8 cellular contexts compared by ENCODE assay signal in genomic region chr7:75994388-75995051, GRCh38. TPM values are rescaled to one million over a fixed set of nuclear protein-coding genes. Genes with fewer than 3 reads are reported as not detected.
DNase-seq lines count a peak whose midpoint lies in the region; ATAC-seq, FAIRE-seq and TF ChIP-seq lines count a peak whose summit lies in the region.

TMEM120A (minus strand) TSS chr7:75994595; CDS start chr7:75994570, 25 bp downstream.

- peaks cover 21% of the 10 kb centered on the region for H3K36me3 Mint-ChIP-seq in astrocyte (ENCODE audit: low read depth, unreplicated experiment)

- H3K27ac Mint-ChIP-seq in astrocyte (ENCODE audit: unreplicated experiment): no peak within 1 kb of the TSS

- no peaks in the 10 kb centered on the region for H3K9me3 Mint-ChIP-seq in astrocyte (ENCODE audit: unreplicated experiment)

- TF ChIP-seq CTCF in astrocyte (IDR thresholded peaks at IDR 0.05; ENCODE audit: insufficient read depth, low read depth, low read length): no peak

- peak within 1 kb of the TSS; percentile 77 for H3K9ac ChIP-seq in astrocyte (ENCODE audit: low read length)

- H2AFZ ChIP-seq in astrocyte (ENCODE audit: low read depth, low read length): peak within 1 kb of the TSS; percentile 86

- ATAC-seq in GM18511 (IDR thresholded peaks at IDR 0.05; ENCODE audit: unreplicated experiment): peak; percentile 98
- ATAC-seq in HG03025 (IDR thresholded peaks at IDR 0.05; ENCODE audit: low FRiP score, unreplicated experiment): peak; percentile 84
- peak; percentile 96 for ATAC-seq in aorta (ENCODE audit: low FRiP score)

- peak; percentile 1 for DNase-seq in NCI-H2029 treated with DMSO at 0.1 percent for 48 hours (lab: John Stamatoyannopoulos, UW)
- DNase-seq in T-helper 22 cell (ENCODE audit: low read depth): peak; percentile 90
- DNase-seq in astrocyte (ENCODE audit: low read depth): peak; percentile 77
- peak; percentile 100 for DNase-seq in hepatic stellate cell (ENCODE audit: low spot score)
- peak; percentile 65 for DNase-seq in renal cortical epithelial cell (ENCODE audit: low read depth)
- peak; percentile 98 to 99 for DNase-seq in aorta

- H3K4me3 Mint-ChIP-seq in astrocyte (ENCODE audit: unreplicated experiment): peak within 1 kb of the TSS; percentile 82

- H4K20me1 ChIP-seq in astrocyte (ENCODE audit: insufficient read depth, low read length): peaks cover 9% of the 10 kb centered on the region

- H3K27ac ChIP-seq in astrocyte (ENCODE audit: low read depth, low read length): peak within 1 kb of the TSS; percentile 52
- peak within 1 kb of the TSS; percentile 95 to 99 for H3K27ac ChIP-seq in aorta (ENCODE audit: low read depth in 1 of 2, low read length in 2 of 2)

- H3K4me1 Mint-ChIP-seq in astrocyte (ENCODE audit: low read depth, unreplicated experiment): peaks cover 7% of the 10 kb centered on the region

- 1% methylated on average over 51 of the region's 51 CpGs for WGBS in aorta, 2 donors

- H3K36me3 ChIP-seq in astrocyte (ENCODE audit: insufficient read depth, low read length) (peaks cover 7% of the 10 kb centered on the region), aorta (ENCODE audit: control insufficient read depth in 1 of 2, insufficient read depth in 2 of 2, low read length in 1 of 2) (no peaks in the 10 kb centered on the region)

- peak within 1 kb of the TSS; percentile 74 for H3K4me3 ChIP-seq in astrocyte (ENCODE audit: insufficient read depth, low read depth, low read length)
- H3K4me3 ChIP-seq in aorta (ENCODE audit: low read length in 2 of 2): peak within 1 kb of the TSS; percentile 46 to 81

- H3K4me1 ChIP-seq in astrocyte (ENCODE audit: insufficient read depth, low read length): peaks cover 16% of the 10 kb centered on the region
- no peaks in the 10 kb centered on the region for H3K4me1 ChIP-seq in aorta (ENCODE audit: control insufficient read depth in 1 of 2, insufficient read depth in 2 of 2, low read length in 2 of 2)

- intact Hi-C loops in aorta (cut with DNase I): loop anchor here (5.0 kb wide), 3 partner anchors 53 to 117 kb away; partner anchors contain the start of genes MDH2 (in 1 of the 2), POR (in 1 of the 2), RHBDD2 (in 1 of the 2) and STYXL1 (in 1 of the 2)

- peak within 1 kb of the TSS; percentile 98 for H3K4me2 ChIP-seq in astrocyte (ENCODE audit: low read length)

- no peak for FAIRE-seq in astrocyte (lab: Jason Lieb, UNC)

- H3K9me3 ChIP-seq in astrocyte (ENCODE audit: insufficient read depth, low read depth, low read length) (no peaks in the 10 kb centered on the region), aorta (ENCODE audit: control insufficient read depth, low read length) (no peaks in the 10 kb centered on the region)

- H3K79me2 ChIP-seq in astrocyte (ENCODE audit: insufficient read depth, low read length): no peaks in the 10 kb centered on the region

- H3K27me3 ChIP-seq in astrocyte (ENCODE audit: insufficient read depth, low read length) (no peaks in the 10 kb centered on the region), aorta (ENCODE audit: control insufficient read depth in 1 of 2, insufficient read depth in 2 of 2, low read length in 1 of 2) (no peaks in the 10 kb centered on the region)

- H3K27me3 Mint-ChIP-seq in astrocyte (ENCODE audit: low read depth, unreplicated experiment): no peaks in the 10 kb centered on the region

RNA-seq across cellular contexts. Expression of gene TMEM120A, which starts in this region (rescaled TPM):
- total RNA-seq in astrocyte (32.3 and 34.2 TPM in 2 replicates), renal cortical epithelial cell (17.9 and 19.2 TPM in 2 replicates), aorta (10 to 100 TPM; 53.8 to 75.1 TPM)
- polyA plus RNA-seq in aorta: 100 to 1,000 TPM in 1 of 2 donors, 10 to 100 TPM in 1; 84.0 to 144 TPM

Comparison
In these comparisons a context has a peak if more than half of its experiments do, and no peak if none do; other contexts are left out.
1. Peak in every context shown above with its lines: DNase-seq, ATAC-seq, H3K4me3 ChIP-seq and H3K27ac ChIP-seq.
2. DNase-seq: peak in every context shown above with its lines; median percentile 100 in hepatic stellate cell; 98 in aorta; 90 in T-helper 22 cell; 77 in astrocyte; 65 in renal cortical epithelial cell; 1 in NCI-H2029 treated with DMSO at 0.1 percent for 48 hours.